In genomic region chr14:85532570-85532969, GRCh38 we compare ENCODE assay signal across 8 cellular contexts. TPM values are rescaled to one million over a fixed set of nuclear protein-coding genes. Genes with fewer than 3 reads are reported as not detected.
A peak's percentile ranks its signal among the peaks of the same experiment; 100 is the strongest.
DNase-seq lines count a peak whose midpoint lies in the region; ATAC-seq and TF ChIP-seq lines count a peak whose summit lies in the region.

No MANE protein-coding gene starts in this region.

- peaks cover 68% of the 10 kb centered on the region for H3K27me3 Mint-ChIP-seq in activated T-helper 1 cell treated with anti-CD3 and anti-CD28 coated beads, Interleukin-12 subunit alpha, Interleukin-12 subunit beta, Interleukin-2, Interleukin-4 antibody, amounts not matched to agents 30 ng/mL and 10 ng/mL and 1 ng/mL, durations not matched to agents 14 hours and 24 hours and 36 hours (ENCODE audit: insufficient read depth)

- H3K4me1 Mint-ChIP-seq in activated T-helper 1 cell treated with anti-CD3 and anti-CD28 coated beads, Interleukin-12 subunit alpha, Interleukin-12 subunit beta, Interleukin-2, Interleukin-4 antibody, amounts not matched to agents 30 ng/mL and 10 ng/mL and 1 ng/mL, durations not matched to agents 14 hours and 24 hours and 36 hours (ENCODE audit: low read depth), result peaks cover 10% of the 10 kb centered on the region

- no peaks in the 10 kb centered on the region for H3K9me3 Mint-ChIP-seq in activated T-helper 1 cell treated with anti-CD3 and anti-CD28 coated beads, Interleukin-12 subunit alpha, Interleukin-12 subunit beta, Interleukin-2, Interleukin-4 antibody, amounts not matched to agents 30 ng/mL and 10 ng/mL and 1 ng/mL, durations not matched to agents 14 hours and 24 hours and 36 hours

- no peaks in the 10 kb centered on the region for H3K36me3 Mint-ChIP-seq in activated T-helper 1 cell treated with anti-CD3 and anti-CD28 coated beads, Interleukin-12 subunit alpha, Interleukin-12 subunit beta, Interleukin-2, Interleukin-4 antibody, amounts not matched to agents 30 ng/mL and 10 ng/mL and 1 ng/mL, durations not matched to agents 14 hours and 24 hours and 36 hours (ENCODE audit: low read depth)

- no peaks in the 10 kb centered on the region for H3K9me3 ChIP-seq in gastrocnemius medialis

- no peak for TF ChIP-seq POLR2A in gastrocnemius medialis (IDR thresholded peaks at IDR 0.05)

- H3K4me3 ChIP-seq in H7 (ENCODE audit: insufficient read depth, low read depth, low read length), result peak overlapping the region; percentile 76
- peak overlapping the region; percentile 72 for H3K4me3 ChIP-seq in iPS-11a (ENCODE audit: low read depth, low read length)
- H3K4me3 ChIP-seq in gastrocnemius medialis, result peak overlapping the region; percentile 73 to 79 (median 74)

- H3K27ac ChIP-seq in gastrocnemius medialis, result peak overlapping the region; percentile 83 to 91 (median 90)

- peak overlapping the region; percentile 51 for H3K27ac Mint-ChIP-seq in activated T-helper 1 cell treated with anti-CD3 and anti-CD28 coated beads, Interleukin-12 subunit alpha, Interleukin-12 subunit beta, Interleukin-2, Interleukin-4 antibody, amounts not matched to agents 30 ng/mL and 10 ng/mL and 1 ng/mL, durations not matched to agents 14 hours and 24 hours and 36 hours

- H3K4me1 ChIP-seq in gastrocnemius medialis, result peaks cover 6 to 9% of the 10 kb centered on the region in 2 donors

- TF ChIP-seq CTCF in gastrocnemius medialis (IDR thresholded peaks at IDR 0.05 in 4 of 5, conservative IDR thresholded peaks at IDR 0.05 in 1 of 5), result no peak

- ATAC-seq in gastrocnemius medialis (no peak), HG02885 (IDR thresholded peaks at IDR 0.05; ENCODE audit: poor library complexity, unreplicated experiment) (no peak)

- no peaks in the 10 kb centered on the region for H3K36me3 ChIP-seq in H7 (replicated peaks; ENCODE audit: control insufficient read depth, insufficient read depth, low read length)
- no peaks in the 10 kb centered on the region for H3K36me3 ChIP-seq in gastrocnemius medialis

- DNase-seq in H7 (no peak), gastrocnemius medialis (no peak), NCI-H345 (lab: John Stamatoyannopoulos, UW) (no peak), RPMI8226 (no peak), NCI-H2171 treated with DMSO at 0.1 percent for 48 hours (lab: John Stamatoyannopoulos, UW) (no peak)
- no peak for DNase-seq in activated T-helper 1 cell treated with anti-CD3 and anti-CD28 coated beads, Interleukin-12 subunit alpha, Interleukin-12 subunit beta, Interleukin-2, Interleukin-4 antibody, amounts not matched to agents 30 ng/mL and 10 ng/mL and 1 ng/mL, durations not matched to agents 14 hours and 24 hours and 36 hours (ENCODE audit: low spot score)

- in situ Hi-C loops in gastrocnemius medialis (cut with MboI; ENCODE audit: low sequenced_read_pairs in 4 of 4), result loop anchor here in 1 of 4 donors (10.0 kb wide), 1 partner anchor 82 kb away; no protein-coding TSS in a partner anchor

- H3K4me3 Mint-ChIP-seq in activated T-helper 1 cell treated with anti-CD3 and anti-CD28 coated beads, Interleukin-12 subunit alpha, Interleukin-12 subunit beta, Interleukin-2, Interleukin-4 antibody, amounts not matched to agents 30 ng/mL and 10 ng/mL and 1 ng/mL, durations not matched to agents 14 hours and 24 hours and 36 hours, result no peak overlapping the region

- intact Hi-C loops in activated T-helper 1 cell treated with anti-CD3 and anti-CD28 coated beads, Interleukin-12 subunit alpha, Interleukin-12 subunit beta, Interleukin-2, Interleukin-4 antibody, amounts not matched to agents 30 ng/mL and 10 ng/mL and 1 ng/mL, durations not matched to agents 14 hours and 24 hours and 36 hours (cut with micrococcal nuclease), result no loop called here
- intact Hi-C loops in gastrocnemius medialis (cut with DNase I; ENCODE audit: low total_unique reads), result loop anchor here (2.0 to 5.0 kb wide), 3 partner anchors 80 to 265 kb away; no protein-coding TSS in a partner anchor

- peaks cover 75% of the 10 kb centered on the region for H3K27me3 ChIP-seq in H7 (ENCODE audit: control insufficient read depth, insufficient read depth, low read length)
- H3K27me3 ChIP-seq in gastrocnemius medialis, result peaks cover 0 to 2% (median 0%) of the 10 kb centered on the region in 3 donors

RNA-seq across cellular contexts. Expression of gene FLRT2, which starts 2.6 kb away (rescaled TPM):
- 8.6 and 10.8 TPM in 2 replicates for total RNA-seq in H7 (2014; rRNA removed; shearing (Covaris generic))
- not detected in 2 replicates for total RNA-seq in activated T-helper 1 cell treated with anti-CD3 and anti-CD28 coated beads, Interleukin-12 subunit alpha, Interleukin-12 subunit beta, Interleukin-2, Interleukin-4 antibody, amounts not matched to agents 30 ng/mL and 10 ng/mL and 1 ng/mL, durations not matched to agents 14 hours and 24 hours and 36 hours
- 1 to 10 TPM; 2.2 to 7.1 (median 5.4) TPM for total RNA-seq in gastrocnemius medialis
